3 cellular contexts compared by ENCODE assay signal in genomic region chr18:67790527-67790926, GRCh38.
TF ChIP-seq lines count a peak whose summit lies in the region.

No MANE protein-coding gene starts in this region.

TF ChIP-seq in HepG2, 621 proteins besides CTCF, POLR2A, EP300 and RAD21:
- TF ChIP-seq PRDM10 (CRISPR knock-in tag; IDR thresholded peaks at IDR 0.05; ENCODE audit: low read depth) (no peak), SNRNP70 (IDR thresholded peaks at IDR 0.05; ENCODE audit: low read depth, low read length) (no peak), SCMH1 (CRISPR knock-in tag; IDR thresholded peaks at IDR 0.05; ENCODE audit: borderline replicate concordance) (no peak), ZNF546 (CRISPR knock-in tag; conservative IDR thresholded peaks at IDR 0.05) (no peak), MAFK (conservative IDR thresholded peaks at IDR 0.05 in 1 of 2, IDR thresholded peaks at IDR 0.05 in 1 of 2; ENCODE audit: low read length in 2 of 2) (peak; percentile 44 to 80; a peak in 3 of 4 replicates), MBNL3 (CRISPR knock-in tag; conservative IDR thresholded peaks at IDR 0.05) (no peak), MAFF (IDR thresholded peaks at IDR 0.05; ENCODE audit: low read depth, low read length) (peak; percentile 68), MED1 (CRISPR knock-in tag; IDR thresholded peaks at IDR 0.05) (no peak), JDP2 (CRISPR knock-in tag; IDR thresholded peaks at IDR 0.05; ENCODE audit: borderline replicate concordance) (no peak), KDM5B (CRISPR knock-in tag; IDR thresholded peaks at IDR 0.05; ENCODE audit: borderline replicate concordance) (no peak), ZNF670 (CRISPR knock-in tag; IDR thresholded peaks at IDR 0.05; ENCODE audit: borderline replicate concordance) (no peak)

TF ChIP-seq in A549, 52 proteins besides CTCF, POLR2A, EP300 and RAD21:
- TF ChIP-seq MAFK (IDR thresholded peaks at IDR 0.05; ENCODE audit: partially characterized antibody) (peak; percentile 19), USF2 (IDR thresholded peaks at IDR 0.05) (no peak), CBX2 (IDR thresholded peaks at IDR 0.05; ENCODE audit: borderline replicate concordance, low read depth) (no peak), POLR2AphosphoS2 (conservative IDR thresholded peaks at IDR 0.05; ENCODE audit: low read length) (no peak), CHD4 (IDR thresholded peaks at IDR 0.05; ENCODE audit: borderline replicate concordance) (no peak), ZFP36 (IDR thresholded peaks at IDR 0.05; ENCODE audit: borderline replicate concordance, partially characterized antibody) (no peak), HOXB13 (CRISPR knock-in tag; IDR thresholded peaks at IDR 0.05; ENCODE audit: low read depth) (no peak), MAX (IDR thresholded peaks at IDR 0.05) (no peak)

TF ChIP-seq in IMR-90, 13 proteins besides CTCF, POLR2A, EP300 and RAD21:
- no peak for TF ChIP-seq SMC3 (IDR thresholded peaks at IDR 0.05; ENCODE audit: low read depth, low read length)
- no peak for TF ChIP-seq RCOR1 (IDR thresholded peaks at IDR 0.05; ENCODE audit: insufficient replicate concordance, low read length)
- TF ChIP-seq MAFK (IDR thresholded peaks at IDR 0.05; ENCODE audit: low read depth, low read length): peak; percentile 62; the same call in 1 of the 2 replicates
